Comparison of ENCODE assay signal across 24 cellular contexts in the genomic region with DNA sequence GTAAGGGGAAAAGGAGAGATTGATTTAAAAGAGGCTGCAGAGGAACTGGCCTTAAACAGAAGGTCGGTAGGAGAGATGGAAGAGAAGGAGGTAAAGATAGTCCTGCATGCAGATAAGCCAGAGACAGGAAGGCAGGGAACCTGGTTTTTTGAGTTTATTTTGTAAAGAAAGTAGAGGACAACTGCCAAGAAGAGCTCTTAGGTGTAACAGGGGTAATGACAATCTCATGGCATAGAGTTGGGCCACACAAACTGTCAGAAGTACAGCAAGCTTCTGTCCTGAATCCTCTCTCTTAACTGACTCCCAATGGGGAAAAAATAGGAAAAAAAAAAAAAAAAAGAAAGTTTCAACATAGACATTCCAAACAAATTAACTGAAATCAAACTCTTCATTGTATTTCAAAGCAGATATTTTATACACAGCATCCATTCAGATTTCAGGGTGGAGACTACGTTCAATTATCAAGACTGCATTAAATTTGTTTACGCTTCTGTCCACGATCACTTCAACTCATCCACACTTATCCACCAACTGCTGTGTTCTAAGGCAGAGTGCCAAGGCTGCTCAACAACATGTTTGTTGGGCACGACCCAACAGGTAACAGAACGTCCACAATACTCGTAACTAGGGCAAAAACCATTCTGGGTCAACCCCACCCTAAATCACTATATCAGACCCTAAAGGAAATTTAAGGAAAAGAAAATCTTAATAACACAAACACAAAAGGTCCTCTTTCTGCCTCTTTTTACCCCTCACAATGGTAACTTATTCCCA. TPM values are rescaled to one million over a fixed set of nuclear protein-coding genes. Genes with fewer than 3 reads are reported as not detected.
DNase-seq lines count a peak whose midpoint lies in the region; ATAC-seq, FAIRE-seq and TF ChIP-seq lines count a peak whose summit lies in the region.
"Had no signal": no experiment of that assay in that cellular context is flagged by ENCODE, and none has a peak within 500 bp of the region (broad histone marks: within the 10 kb centered on the region; RNA-seq: fewer than 3 reads in every experiment).

No MANE protein-coding gene starts in this region.

- H3K4me1 Mint-ChIP-seq in activated CD4-positive, alpha-beta memory T cell treated with anti-CD3 and anti-CD28 coated beads for 36 hours (ENCODE audit: low read depth), result no peaks in the 10 kb centered on the region

- POLR2A ChIA-PET in activated CD4-positive, alpha-beta memory T cell treated with anti-CD3 and anti-CD28 coated beads for 36 hours (lab: Charles Lee), result no interaction called here

- intact Hi-C loops in Right ventricle myocardium inferior (cut with DNase I), result no loop called here
- intact Hi-C loops in cardiac septum (cut with DNase I), result no loop called here
- intact Hi-C loops in activated CD4-positive, alpha-beta memory T cell treated with anti-CD3 and anti-CD28 coated beads for 36 hours (cut with micrococcal nuclease), result no loop called here

- ATAC-seq in Right ventricle myocardium inferior, result peak; percentile 58
- ATAC-seq in HG03565 (IDR thresholded peaks at IDR 0.05; ENCODE audit: unreplicated experiment), result no peak
- ATAC-seq: activated CD8-positive, alpha-beta T cell treated with anti-CD3 and anti-CD28 coated beads, Interleukin-2, amount 10 ng/mL, durations not matched to agents 7 days and 5 days; activated naive CD4-positive, alpha-beta T cell treated with anti-CD3 and anti-CD28 coated beads, Interleukin-2, amount 50 U/mL, for 72 hours; lower lobe of right lung had no signal

- H3K27ac ChIP-seq in substantia nigra (ENCODE audit: low read depth, low read length, poor library complexity, severe bottlenecking), result peak overlapping the region; percentile 1
- H3K27ac ChIP-seq: lower lobe of right lung, upper lobe of left lung, VCaP had no signal

- CTCF ChIA-PET in activated CD4-positive, alpha-beta memory T cell treated with anti-CD3 and anti-CD28 coated beads for 36 hours (lab: Charles Lee), result no interaction called here

- no peak for DNase-seq in Right ventricle myocardium inferior (ENCODE audit: missing footprints)
- no peak for DNase-seq in cardiac septum (ENCODE audit: low spot score)
- DNase-seq in NCI-H2171 treated with DMSO at 0.1 percent for 48 hours (lab: John Stamatoyannopoulos, UW), result peak; percentile 80
- DNase-seq in bronchial epithelial cell (ENCODE audit: low read depth), result peak; percentile 66
- peak in 2 of 49 donors; percentile 12 to 71 for DNase-seq in substantia nigra (lab: John Stamatoyannopoulos, UW)
- DNase-seq in activated CD4-positive, alpha-beta memory T cell treated with anti-CD3 and anti-CD28 coated beads for 36 hours, result no peak
- DNase-seq in activated effector memory CD4-positive, alpha-beta T cell treated with Interleukin-2 at 50 U/mL for 16 hours, result no peak
- DNase-seq: ACHN; activated CD8-positive, alpha-beta T cell treated with anti-CD3 and anti-CD28 coated beads, Interleukin-2, amount 10 ng/mL, durations not matched to agents 7 days and 5 days; activated T-cell treated with anti-CD3 and anti-CD28 coated beads, Interleukin-2, amount 50 U/mL, for 48 hours; DND-41; GOT3; lower lobe of right lung; NCI-H2227 treated with DMSO at 0.1 percent for 48 hours; occipital lobe; SIG-M5; stimulated activated naive CD4-positive, alpha-beta T cell treated with Interleukin-2 at 50 U/mL for 16 hours; upper lobe of left lung had no signal

- no peak overlapping the region for H3K27ac Mint-ChIP-seq in activated CD4-positive, alpha-beta memory T cell treated with anti-CD3 and anti-CD28 coated beads for 36 hours
- H3K27ac Mint-ChIP-seq: activated CD8-positive, alpha-beta T cell treated with anti-CD3 and anti-CD28 coated beads, Interleukin-2, amount 10 ng/mL, durations not matched to agents 7 days and 5 days; dendritic cell treated with granulocyte-macrophage colony-stimulating factor and Interleukin-4, amounts not matched to agents 40 ng/mL and 50 ng/mL, for 4 days; T-helper 1 cell treated with Interleukin-12 subunit alpha and Interleukin-12 subunit beta and Interleukin-4 antibody, amounts not matched to agents 30 μg/mL and 1 μg/mL, for 36 hours had no signal

- no peak overlapping the region for H3K4me3 Mint-ChIP-seq in activated CD4-positive, alpha-beta memory T cell treated with anti-CD3 and anti-CD28 coated beads for 36 hours
- H3K4me3 Mint-ChIP-seq: activated CD8-positive, alpha-beta T cell treated with anti-CD3 and anti-CD28 coated beads, Interleukin-2, amount 10 ng/mL, durations not matched to agents 7 days and 5 days; CD14-positive monocyte; dendritic cell treated with granulocyte-macrophage colony-stimulating factor and Interleukin-4, amounts not matched to agents 40 ng/mL and 50 ng/mL, for 4 days; T-helper 1 cell treated with Interleukin-12 subunit alpha and Interleukin-12 subunit beta and Interleukin-4 antibody, amounts not matched to agents 30 μg/mL and 1 μg/mL, for 36 hours had no signal

- H3K9me3 Mint-ChIP-seq in activated CD4-positive, alpha-beta memory T cell treated with anti-CD3 and anti-CD28 coated beads for 36 hours, result no peaks in the 10 kb centered on the region
- H3K9me3 Mint-ChIP-seq: dendritic cell treated with granulocyte-macrophage colony-stimulating factor and Interleukin-4, amounts not matched to agents 40 ng/mL and 50 ng/mL, for 4 days; T-helper 1 cell treated with Interleukin-12 subunit alpha and Interleukin-12 subunit beta and Interleukin-4 antibody, amounts not matched to agents 30 μg/mL and 1 μg/mL, for 36 hours had no signal

- FAIRE-seq in bronchial epithelial cell (lab: Jason Lieb, UNC), result peak; percentile 7

- H3K36me3 Mint-ChIP-seq in activated CD4-positive, alpha-beta memory T cell treated with anti-CD3 and anti-CD28 coated beads for 36 hours, result peaks cover 6% of the 10 kb centered on the region

- no peak for TF ChIP-seq CTCF in bronchial epithelial cell (IDR thresholded peaks at IDR 0.05; ENCODE audit: insufficient read depth, low read length, severe bottlenecking)

- H3K36me3 ChIP-seq in bronchial epithelial cell (ENCODE audit: control insufficient read depth, insufficient read depth, low read length), result peaks cover 1% of the 10 kb centered on the region
- H3K36me3 ChIP-seq: lower lobe of right lung, upper lobe of left lung had no signal

- H3K27me3 Mint-ChIP-seq in activated CD4-positive, alpha-beta memory T cell treated with anti-CD3 and anti-CD28 coated beads for 36 hours, result no peaks in the 10 kb centered on the region
- H3K27me3 Mint-ChIP-seq: dendritic cell treated with granulocyte-macrophage colony-stimulating factor and Interleukin-4, amounts not matched to agents 40 ng/mL and 50 ng/mL, for 4 days had no signal

- no peaks in the 10 kb centered on the region for H3K27me3 ChIP-seq in bronchial epithelial cell (ENCODE audit: control insufficient read depth, insufficient read depth, low read length)
- H3K27me3 ChIP-seq: upper lobe of left lung had no signal

- no peak overlapping the region for H3K4me3 ChIP-seq in bronchial epithelial cell (ENCODE audit: low read depth, low read length)
- H3K4me3 ChIP-seq: lower lobe of right lung, upper lobe of left lung had no signal

RNA-seq across cellular contexts. Expression of a gene that starts 34.9 kb away (rescaled TPM):
- total RNA-seq in Right ventricle myocardium inferior, result 26.8 TPM
- 21.6 TPM for total RNA-seq in cardiac septum
- 12.3 and 13.4 TPM in 2 replicates for total RNA-seq in bronchial epithelial cell
- total RNA-seq in activated CD4-positive, alpha-beta memory T cell treated with anti-CD3 and anti-CD28 coated beads for 36 hours, result 1 to 10 TPM; 5.4 to 5.7 TPM

Comparison
In these comparisons a context has a peak if more than half of its experiments do, and no peak if none do; other contexts are left out.
1. DNase-seq: peak in NCI-H2171 treated with DMSO at 0.1 percent for 48 hours (single experiment) and bronchial epithelial cell (single experiment); none in Right ventricle myocardium inferior (single experiment), cardiac septum (single experiment), activated CD4-positive, alpha-beta memory T cell treated with anti-CD3 and anti-CD28 coated beads for 36 hours (single experiment) and activated effector memory CD4-positive, alpha-beta T cell treated with Interleukin-2 at 50 U/mL for 16 hours (single experiment).